In the genomic region with DNA sequence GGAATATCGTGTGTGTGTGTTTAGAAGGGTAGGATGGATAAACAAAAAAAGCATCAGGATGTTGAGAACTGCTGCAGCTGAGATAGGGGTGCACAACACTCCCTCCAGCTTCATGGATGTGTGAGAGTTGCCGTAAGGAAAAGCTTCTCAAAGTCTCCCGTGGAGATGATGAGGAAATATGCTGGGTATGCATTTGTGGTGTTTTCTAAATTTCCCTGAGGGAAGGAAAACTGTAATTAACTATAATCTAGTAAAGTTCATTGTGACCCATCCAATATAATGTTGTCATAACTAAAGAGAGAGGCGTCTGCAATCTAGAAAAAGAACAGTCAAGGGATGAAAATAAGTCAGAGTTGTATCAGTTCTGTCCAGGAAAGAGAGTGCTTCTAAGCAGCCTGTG, we compare ENCODE assay signal across 18 cellular contexts. TPM values are rescaled to one million over a fixed set of nuclear protein-coding genes. Genes with fewer than 3 reads are reported as not detected.
DNase-seq lines count a peak whose midpoint lies in the region; ATAC-seq, FAIRE-seq and TF ChIP-seq lines count a peak whose summit lies in the region.
"Had no signal": no experiment of that assay in that cellular context is flagged by ENCODE, and none has a peak within 500 bp of the region (broad histone marks: within the 10 kb centered on the region; RNA-seq: fewer than 3 reads in every experiment).

No MANE protein-coding gene starts in this region.

- H3K27ac ChIP-seq in A549, result no peak overlapping the region
- H3K27ac ChIP-seq in SK-N-MC, result peak overlapping the region; percentile 42; the same call in 1 of the 2 replicates
- H3K27ac ChIP-seq in keratinocyte (ENCODE audit: control insufficient read depth, insufficient read depth, low read length), result no peak overlapping the region
- no peak overlapping the region for H3K27ac ChIP-seq in esophagus squamous epithelium
- H3K27ac ChIP-seq: HL-60, SJSA1 had no signal

- H3K9me1 ChIP-seq in keratinocyte (ENCODE audit: control insufficient read depth, extremely low read depth, insufficient read depth, low read length), result no peaks in the 10 kb centered on the region

- WGBS in A549 (ENCODE audit: missing lambda C conversion rate), result 63% methylated on average over 4 of the region's 4 CpGs
- 42 to 49% methylated on average over 4 of the region's 4 CpGs for WGBS in esophagus squamous epithelium, 2 donors

- peak overlapping the region; percentile 9 for H2AFZ ChIP-seq in keratinocyte (ENCODE audit: control insufficient read depth, low read length)

- TF ChIP-seq EP300 in A549 (IDR thresholded peaks at IDR 0.05), result no peak

- TF ChIP-seq POLR2A in A549 (IDR thresholded peaks at IDR 0.05; ENCODE audit: low read length), result no peak
- TF ChIP-seq POLR2A in esophagus squamous epithelium (IDR thresholded peaks at IDR 0.05), result no peak
- TF ChIP-seq POLR2A in H54 (IDR thresholded peaks at IDR 0.05; ENCODE audit: low read depth, low read length), result no peak

- POLR2A ChIA-PET in A549 (lab: Yijun Ruan, JAX), result interaction anchor here (0.6 kb wide), 1 partner anchor 484 kb away, joined by 3 read pairs; no protein-coding TSS in a partner anchor

- no peaks in the 10 kb centered on the region for H3K36me3 ChIP-seq in SK-N-MC (ENCODE audit: insufficient read depth, low read length)
- no peaks in the 10 kb centered on the region for H3K36me3 ChIP-seq in keratinocyte (ENCODE audit: control insufficient read depth in 2 of 2, extremely low read depth in 1 of 2, insufficient read depth in 2 of 2, low read length in 2 of 2)
- H3K36me3 ChIP-seq in esophagus squamous epithelium, result no peaks in the 10 kb centered on the region
- H3K36me3 ChIP-seq: SJSA1 had no signal

- TF ChIP-seq CTCF in A549 (IDR thresholded peaks at IDR 0.05) (no peak), keratinocyte (optimal IDR thresholded peaks at IDR 0.05 in 1 of 3, IDR thresholded peaks at IDR 0.05 in 1 of 3, conservative IDR thresholded peaks at IDR 0.05 in 1 of 3; ENCODE audit: extremely low read depth in 1 of 3, insufficient read depth in 2 of 3, low read length in 3 of 3) (no peak), esophagus squamous epithelium (IDR thresholded peaks at IDR 0.05) (no peak)

- H3K9me3 ChIP-seq in A549, result no peaks in the 10 kb centered on the region
- no peaks in the 10 kb centered on the region for H3K9me3 ChIP-seq in SK-N-MC (ENCODE audit: low read depth, low read length)
- no peaks in the 10 kb centered on the region for H3K9me3 ChIP-seq in keratinocyte (ENCODE audit: control insufficient read depth, low read depth, low read length)
- H3K9me3 ChIP-seq in esophagus squamous epithelium, result no peaks in the 10 kb centered on the region
- H3K9me3 ChIP-seq: SJSA1 had no signal

- no peak for FAIRE-seq in A549 (lab: Jason Lieb, UNC)
- FAIRE-seq in keratinocyte (lab: Jason Lieb, UNC), result no peak
- FAIRE-seq in H54 (lab: Jason Lieb, UNC), result no peak
- FAIRE-seq: RCC 7860 had no signal

- H3K27me3 ChIP-seq in keratinocyte (ENCODE audit: control insufficient read depth, extremely low read depth, insufficient read depth, low read length) (no peaks in the 10 kb centered on the region), esophagus squamous epithelium (no peaks in the 10 kb centered on the region)
- H3K27me3 ChIP-seq: SJSA1 had no signal

- DNase-seq in A549 (ENCODE audit: low read depth in 1 of 2, low spot score in 1 of 2) (no peak), EL (peak; percentile 23), SK-N-MC (ENCODE audit: low read depth, low spot score) (peak; percentile 80), keratinocyte (ENCODE audit: low read depth, low spot score) (no peak), esophagus squamous epithelium (lab: John Stamatoyannopoulos, UW) (no peak), H54 (ENCODE audit: insufficient read length, low spot score) (no peak)
- DNase-seq: ACHN; CD4-positive, alpha-beta memory T cell; H7; NCI-H1092; NCI-H1694; NCI-H2107; NCI-H446 treated with DMSO at 0.1 percent for 48 hours had no signal

- dilution Hi-C loops in keratinocyte (cut with MboI; ENCODE audit: extremely low pct_ligation_motif_present, low sequenced_read_pairs), result no loop called here

- ATAC-seq in A549 (no peak), GM21717 (IDR thresholded peaks at IDR 0.05; ENCODE audit: unreplicated experiment) (no peak), GM21528 (IDR thresholded peaks at IDR 0.05; ENCODE audit: low FRiP score, unreplicated experiment) (no peak)

- H3K4me1 ChIP-seq in A549, result peaks cover 15% of the 10 kb centered on the region; the same call in 2 of the 3 replicates
- peaks cover 3% of the 10 kb centered on the region for H3K4me1 ChIP-seq in keratinocyte (ENCODE audit: control insufficient read depth, extremely low read depth, insufficient read depth, low read length)
- peaks cover 0 to 9% (median 0%) of the 10 kb centered on the region in 3 donors for H3K4me1 ChIP-seq in esophagus squamous epithelium

- H4K20me1 ChIP-seq in keratinocyte (ENCODE audit: control insufficient read depth, extremely low read depth, insufficient read depth, low read length), result no peaks in the 10 kb centered on the region

- no peaks in the 10 kb centered on the region for H3K79me2 ChIP-seq in keratinocyte (ENCODE audit: control insufficient read depth, insufficient read depth, low read length)

- CTCF ChIA-PET in A549 (lab: Yijun Ruan, JAX), result interaction anchor here (0.6 to 1.3 kb wide), 3 partner anchors 13 to 197 kb away, joined by 3 to 4 read pairs (median 3); no protein-coding TSS in a partner anchor

- H3K4me3 ChIP-seq in A549 (no peak overlapping the region), SK-N-MC (peak overlapping the region; percentile 64), keratinocyte (ENCODE audit: control insufficient read depth in 2 of 3, extremely low read depth in 1 of 3, insufficient read depth in 2 of 3, low read depth in 1 of 3, low read length in 3 of 3) (no peak overlapping the region), esophagus squamous epithelium (no peak overlapping the region)
- H3K4me3 ChIP-seq: SJSA1 had no signal

- TF ChIP-seq RAD21 in A549 (conservative IDR thresholded peaks at IDR 0.05 in 1 of 2, IDR thresholded peaks at IDR 0.05 in 1 of 2), result no peak

- H3K9ac ChIP-seq in SK-N-MC (ENCODE audit: insufficient read length) (peak overlapping the region; percentile 16), keratinocyte (ENCODE audit: control insufficient read depth, extremely low read depth, insufficient read depth, low read length) (no peak overlapping the region)

- intact Hi-C loops in esophagus squamous epithelium (cut with DNase I), result no loop called here

- H3K4me2 ChIP-seq in A549 (no peak overlapping the region), keratinocyte (ENCODE audit: control insufficient read depth, extremely low read depth, insufficient read depth, low read depth, low read length) (no peak overlapping the region)

TF ChIP-seq in A549, 52 proteins besides CTCF, POLR2A, EP300 and RAD21:
- TF ChIP-seq RARB (CRISPR knock-in tag; IDR thresholded peaks at IDR 0.05) (no peak), MAFK (IDR thresholded peaks at IDR 0.05; ENCODE audit: partially characterized antibody) (peak; percentile 36)

RNA-seq across cellular contexts. Expression of a gene that starts 7.2 kb away (rescaled TPM):
- polyA plus RNA-seq in A549 (2011; rRNA removed), result 28.0 and 31.8 TPM in 2 replicates
- polyA plus RNA-seq in A549 (2012; cell fraction: cytosol; rRNA removed), result 19.7 and 22.5 TPM in 2 replicates
- 17.6 and 19.7 TPM in 2 replicates for polyA plus RNA-seq in A549 (2012; cell fraction: nucleus; rRNA removed)
- 24.3 to 25.4 TPM (median 24.8 TPM) in 3 replicates for polyA plus RNA-seq in A549 (2017; fragmentation: RNase III; extraction: RNeasy Plus Mini Kit Qiagen cat#74134 plus additional on column Dnase treatment)
- polyA minus RNA-seq in A549 (2011; rRNA and poly(A)+ RNA removed), result 19.1 and 19.4 TPM in 2 replicates
- 20.7 to 22.9 TPM (median 20.8 TPM) in 3 replicates for polyA plus RNA-seq in keratinocyte
- polyA plus RNA-seq in keratinocyte (2011; ENCODE audit: low read depth), result 15.0 TPM
- 8.1 and 11.7 TPM in 2 replicates for polyA plus RNA-seq in keratinocyte (2011; cell fraction: cytosol; rRNA removed)
- 33.4 and 33.9 TPM in 2 replicates for polyA plus RNA-seq in keratinocyte (2011; cell fraction: nucleus; rRNA removed)
- polyA plus RNA-seq in keratinocyte (2012; ENCODE audit: low replicate concordance), result 11.4 and 13.5 TPM in 2 replicates
- 10.8 to 17.9 TPM (median 13.4 TPM) in 3 replicates for polyA minus RNA-seq in keratinocyte
- polyA minus RNA-seq in keratinocyte (2011; cell fraction: cytosol; rRNA and poly(A)+ RNA removed), result 6.5 TPM
- polyA minus RNA-seq in keratinocyte (2011; cell fraction: nucleus; rRNA and poly(A)+ RNA removed), result 17.1 and 22.3 TPM in 2 replicates
- 10 to 100 TPM in 2 of 4 donors, 1 to 10 TPM in 2; 7.4 to 12.6 (median 10.5) TPM for total RNA-seq in esophagus squamous epithelium

RNA-seq across cellular contexts. Expression of a gene that starts 13.6 kb away (rescaled TPM):
- polyA plus RNA-seq in A549 (2011; rRNA removed) (11.2 and 15.0 TPM in 2 replicates), A549 (2017; fragmentation: RNase III; extraction: RNeasy Plus Mini Kit Qiagen cat#74134 plus additional on column Dnase treatment) (8.5 to 8.8 TPM (median 8.8 TPM) in 3 replicates), keratinocyte (4.4 to 7.6 TPM (median 5.5 TPM) in 3 replicates)
- polyA plus RNA-seq in A549 (2012; cell fraction: cytosol; rRNA removed), result 9.5 and 13.5 TPM in 2 replicates
- 16.3 and 16.6 TPM in 2 replicates for polyA plus RNA-seq in A549 (2012; cell fraction: nucleus; rRNA removed)
- polyA minus RNA-seq in A549 (2011; rRNA and poly(A)+ RNA removed), result 17.7 and 17.8 TPM in 2 replicates
- polyA plus RNA-seq in keratinocyte (2011; ENCODE audit: low read depth), result 2.5 TPM
- polyA plus RNA-seq in keratinocyte (2011; cell fraction: cytosol; rRNA removed), result 2.4 and 2.7 TPM in 2 replicates
- 12.4 and 14.6 TPM in 2 replicates for polyA plus RNA-seq in keratinocyte (2011; cell fraction: nucleus; rRNA removed)
- polyA plus RNA-seq in keratinocyte (2012; ENCODE audit: low replicate concordance), result 5.5 and 5.6 TPM in 2 replicates
- 8.9 to 15.0 TPM (median 9.5 TPM) in 3 replicates for polyA minus RNA-seq in keratinocyte
- polyA minus RNA-seq in keratinocyte (2011; cell fraction: cytosol; rRNA and poly(A)+ RNA removed), result 5.0 TPM
- polyA minus RNA-seq in keratinocyte (2011; cell fraction: nucleus; rRNA and poly(A)+ RNA removed), result 12.1 and 15.2 TPM in 2 replicates
- 1 to 10 TPM; 3.4 to 8.5 (median 6.7) TPM for total RNA-seq in esophagus squamous epithelium

Comparison
In these comparisons a context has a peak if more than half of its experiments do, and no peak if none do; other contexts are left out.
1. DNase-seq: peak in EL (single experiment) and SK-N-MC (single experiment); none in A549 (0 of 2), keratinocyte (single experiment), esophagus squamous epithelium (single experiment) and H54 (single experiment).